8 cellular contexts compared by ENCODE assay signal in the genomic region with DNA sequence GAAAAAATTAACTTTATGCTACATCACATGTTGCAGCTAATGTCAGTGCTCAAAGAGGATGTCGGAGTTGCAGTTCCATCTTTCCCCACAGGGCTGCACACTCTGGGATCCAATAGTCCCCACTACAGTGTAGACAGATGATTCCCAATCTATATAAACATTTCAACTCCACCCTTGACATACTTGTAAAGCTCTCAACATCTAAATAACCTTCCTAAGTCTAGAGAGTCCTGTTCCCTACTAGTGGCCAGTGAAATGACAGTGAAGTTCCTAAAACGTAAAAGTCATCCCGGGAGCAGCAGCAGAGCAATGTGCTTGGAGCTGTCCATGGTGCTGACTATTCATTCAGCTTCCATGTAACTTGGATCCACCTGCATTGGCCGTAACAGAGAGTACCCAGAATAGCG.
DNase-seq lines count a peak whose midpoint lies in the region; ATAC-seq lines count a peak whose summit lies in the region.

No MANE protein-coding gene starts in this region.

- H3K4me3 ChIP-seq in CD4-positive, CD25-positive, alpha-beta regulatory T cell (ENCODE audit: low read depth, low read length) = no peak overlapping the region

- no peaks in the 10 kb centered on the region for H3K36me3 Mint-ChIP-seq in CD4-positive, CD25-positive, alpha-beta regulatory T cell
- no peaks in the 10 kb centered on the region for H3K36me3 Mint-ChIP-seq in activated T-helper 2 cell treated with anti-CD3 and anti-CD28 coated beads, Interferon-gamma antibody, Interleukin-2, Interleukin-4, amounts not matched to agents 10 μg/mL and 5 μg/mL and 100 μg/mL, durations not matched to agents 14 hours and 24 hours and 36 hours (ENCODE audit: low read depth)

- H3K27ac ChIP-seq in CD4-positive, CD25-positive, alpha-beta regulatory T cell (ENCODE audit: insufficient read depth, low read length, poor library complexity, severe bottlenecking) = no peak overlapping the region

- no peaks in the 10 kb centered on the region for H3K27me3 ChIP-seq in CD4-positive, CD25-positive, alpha-beta regulatory T cell (ENCODE audit: control insufficient read depth, insufficient read depth, low read length)

- intact Hi-C loops in activated T-helper 2 cell treated with anti-CD3 and anti-CD28 coated beads, Interferon-gamma antibody, Interleukin-2, Interleukin-4, amounts not matched to agents 10 μg/mL and 5 μg/mL and 100 μg/mL, durations not matched to agents 14 hours and 24 hours and 36 hours (cut with micrococcal nuclease) = no loop called here

- H3K27ac Mint-ChIP-seq in CD4-positive, CD25-positive, alpha-beta regulatory T cell = no peak overlapping the region
- H3K27ac Mint-ChIP-seq in activated T-helper 2 cell treated with anti-CD3 and anti-CD28 coated beads, Interferon-gamma antibody, Interleukin-2, Interleukin-4, amounts not matched to agents 10 μg/mL and 5 μg/mL and 100 μg/mL, durations not matched to agents 14 hours and 24 hours and 36 hours = no peak overlapping the region

- no peak for ATAC-seq in CD4-positive, CD25-positive, alpha-beta regulatory T cell (ENCODE audit: low read depth in 2 of 2)
- peak; percentile 83 for ATAC-seq in GM18519 (IDR thresholded peaks at IDR 0.05; ENCODE audit: low FRiP score, unreplicated experiment)
- ATAC-seq in HG02884 (IDR thresholded peaks at IDR 0.05; ENCODE audit: unreplicated experiment) = peak; percentile 86
- peak; percentile 52 for ATAC-seq in stimulated activated naive CD8-positive, alpha-beta T cell treated with anti-CD3 and anti-CD28 coated beads, Interleukin-15, Interleukin-2, amounts not matched to agents 100 U/mL and 50 U/mL, for 24 hours

- H3K27me3 Mint-ChIP-seq in CD4-positive, CD25-positive, alpha-beta regulatory T cell = peaks cover 8% of the 10 kb centered on the region
- H3K27me3 Mint-ChIP-seq in activated T-helper 2 cell treated with anti-CD3 and anti-CD28 coated beads, Interferon-gamma antibody, Interleukin-2, Interleukin-4, amounts not matched to agents 10 μg/mL and 5 μg/mL and 100 μg/mL, durations not matched to agents 14 hours and 24 hours and 36 hours (ENCODE audit: low read depth) = no peaks in the 10 kb centered on the region

- no peaks in the 10 kb centered on the region for H3K4me1 ChIP-seq in CD4-positive, CD25-positive, alpha-beta regulatory T cell (ENCODE audit: control insufficient read depth, insufficient read depth, low read length, poor library complexity, severe bottlenecking)

- DNase-seq in CD4-positive, CD25-positive, alpha-beta regulatory T cell = peak; percentile 3 to 46 (median 11)
- peak; percentile 31 for DNase-seq in NCI-H1694 (lab: John Stamatoyannopoulos, UW)
- peak; percentile 11 for DNase-seq in activated T-helper 2 cell treated with anti-CD3 and anti-CD28 coated beads, Interferon-gamma antibody, Interleukin-2, Interleukin-4, amounts not matched to agents 10 μg/mL and 5 μg/mL and 100 μg/mL, durations not matched to agents 14 hours and 24 hours and 36 hours (ENCODE audit: low spot score)
- DNase-seq in iPS-NIHi7 (ENCODE audit: extremely low spot score) = peak; percentile 81
- DNase-seq in stimulated activated naive CD8-positive, alpha-beta T cell treated with anti-CD3 and anti-CD28 coated beads, Interleukin-15, Interleukin-2, amounts not matched to agents 100 U/mL and 50 U/mL, for 24 hours = peak; percentile 27
- no peak for DNase-seq in NCI-H128 (lab: John Stamatoyannopoulos, UW; ENCODE audit: unreplicated experiment)

- peaks cover 0 to 19% (median 5%) of the 10 kb centered on the region in 7 donors for H3K9me3 Mint-ChIP-seq in CD4-positive, CD25-positive, alpha-beta regulatory T cell
- no peaks in the 10 kb centered on the region for H3K9me3 Mint-ChIP-seq in activated T-helper 2 cell treated with anti-CD3 and anti-CD28 coated beads, Interferon-gamma antibody, Interleukin-2, Interleukin-4, amounts not matched to agents 10 μg/mL and 5 μg/mL and 100 μg/mL, durations not matched to agents 14 hours and 24 hours and 36 hours

- H3K9me3 ChIP-seq in CD4-positive, CD25-positive, alpha-beta regulatory T cell (ENCODE audit: control insufficient read depth in 2 of 2, low read length in 2 of 2) = no peaks in the 10 kb centered on the region

- no peak overlapping the region for H3K4me3 Mint-ChIP-seq in CD4-positive, CD25-positive, alpha-beta regulatory T cell
- H3K4me3 Mint-ChIP-seq in activated T-helper 2 cell treated with anti-CD3 and anti-CD28 coated beads, Interferon-gamma antibody, Interleukin-2, Interleukin-4, amounts not matched to agents 10 μg/mL and 5 μg/mL and 100 μg/mL, durations not matched to agents 14 hours and 24 hours and 36 hours (ENCODE audit: low read depth) = no peak overlapping the region

- H3K36me3 ChIP-seq in CD4-positive, CD25-positive, alpha-beta regulatory T cell (ENCODE audit: control insufficient read depth, insufficient read depth, low read length) = no peaks in the 10 kb centered on the region

- no peaks in the 10 kb centered on the region for H3K4me1 Mint-ChIP-seq in CD4-positive, CD25-positive, alpha-beta regulatory T cell
- H3K4me1 Mint-ChIP-seq in activated T-helper 2 cell treated with anti-CD3 and anti-CD28 coated beads, Interferon-gamma antibody, Interleukin-2, Interleukin-4, amounts not matched to agents 10 μg/mL and 5 μg/mL and 100 μg/mL, durations not matched to agents 14 hours and 24 hours and 36 hours (ENCODE audit: low read depth) = no peaks in the 10 kb centered on the region

Comparison
In these comparisons a context has a peak if more than half of its experiments do, and no peak if none do; other contexts are left out.
1. ATAC-seq: peak in GM18519 (single experiment), HG02884 (single experiment) and stimulated activated naive CD8-positive, alpha-beta T cell treated with anti-CD3 and anti-CD28 coated beads, Interleukin-15, Interleukin-2, amounts not matched to agents 100 U/mL and 50 U/mL, for 24 hours (single experiment); none in CD4-positive, CD25-positive, alpha-beta regulatory T cell (0 of 2).